In the genomic region with DNA sequence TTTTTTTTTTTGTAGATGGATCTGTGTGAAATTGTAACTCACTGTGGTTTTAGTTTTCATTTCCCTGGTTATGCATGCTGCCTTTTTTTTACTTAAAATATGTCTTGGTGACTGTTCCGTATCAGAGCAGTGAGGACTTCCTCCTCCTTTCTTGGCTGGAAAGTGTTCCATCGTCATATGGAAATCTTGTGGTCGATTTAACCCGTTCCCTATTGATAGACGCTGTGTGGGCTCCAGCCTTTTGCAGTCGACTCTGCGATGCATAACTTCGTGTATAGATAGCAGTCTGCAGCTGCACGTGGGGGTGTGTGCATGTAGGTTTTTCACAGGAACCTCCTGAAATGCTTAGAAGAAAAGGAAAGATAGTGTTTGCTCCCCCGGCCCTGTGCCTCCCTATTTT, we compare ENCODE assay signal across 10 cellular contexts. TPM values are rescaled to one million over a fixed set of nuclear protein-coding genes. Genes with fewer than 3 reads are reported as not detected.
DNase-seq lines count a peak whose midpoint lies in the region; ATAC-seq lines count a peak whose summit lies in the region.
"Had no signal": no experiment of that assay in that cellular context is flagged by ENCODE, and none has a peak within 500 bp of the region (broad histone marks: within the 10 kb centered on the region; RNA-seq: fewer than 3 reads in every experiment).

No MANE protein-coding gene starts in this region.

- no peak overlapping the region for H3K27ac Mint-ChIP-seq in activated naive CD4-positive, alpha-beta T cell treated with anti-CD3 and anti-CD28 coated beads, Interleukin-2, amount 50 U/mL, for 72 hours
- H3K27ac Mint-ChIP-seq in activated naive CD8-positive, alpha-beta T cell treated with anti-CD3 and anti-CD28 coated beads, Interleukin-2, amount 50 U/mL, for 24 hours: no peak overlapping the region
- no peak overlapping the region for H3K27ac Mint-ChIP-seq in stimulated activated effector memory CD8-positive, alpha-beta T cell treated with anti-CD3 and anti-CD28 coated beads, Interleukin-12 subunit alpha, Interleukin-12 subunit beta, amount 100 ng/mL, for 72 hours

- peaks cover 12% of the 10 kb centered on the region for H3K4me1 Mint-ChIP-seq in activated naive CD8-positive, alpha-beta T cell treated with anti-CD3 and anti-CD28 coated beads, Interleukin-2, amount 50 U/mL, for 24 hours
- H3K4me1 Mint-ChIP-seq in stimulated activated effector memory CD8-positive, alpha-beta T cell treated with anti-CD3 and anti-CD28 coated beads, Interleukin-12 subunit alpha, Interleukin-12 subunit beta, amount 100 ng/mL, for 72 hours: peaks cover 9% of the 10 kb centered on the region

- ATAC-seq in activated naive CD4-positive, alpha-beta T cell treated with anti-CD3 and anti-CD28 coated beads, Interleukin-2, amount 50 U/mL, for 72 hours: peak; percentile 53 to 65
- ATAC-seq in HG03558 (IDR thresholded peaks at IDR 0.05; ENCODE audit: extremely low read depth, unreplicated experiment): peak; percentile 46
- ATAC-seq in activated naive CD8-positive, alpha-beta T cell treated with anti-CD3 and anti-CD28 coated beads, Interleukin-2, amount 50 U/mL, for 24 hours: peak; percentile 71
- peak; percentile 32 for ATAC-seq in stimulated activated effector memory CD8-positive, alpha-beta T cell treated with anti-CD3 and anti-CD28 coated beads, Interleukin-12 subunit alpha, Interleukin-12 subunit beta, amount 100 ng/mL, for 72 hours
- no peak for ATAC-seq in GM18861 (IDR thresholded peaks at IDR 0.05; ENCODE audit: unreplicated experiment)

- H3K27me3 Mint-ChIP-seq in activated naive CD8-positive, alpha-beta T cell treated with anti-CD3 and anti-CD28 coated beads, Interleukin-2, amount 50 U/mL, for 24 hours: peaks cover 2% of the 10 kb centered on the region

- no peaks in the 10 kb centered on the region for H3K9me3 Mint-ChIP-seq in activated naive CD4-positive, alpha-beta T cell treated with anti-CD3 and anti-CD28 coated beads, Interleukin-2, amount 50 U/mL, for 72 hours
- no peaks in the 10 kb centered on the region for H3K9me3 Mint-ChIP-seq in activated naive CD8-positive, alpha-beta T cell treated with anti-CD3 and anti-CD28 coated beads, Interleukin-2, amount 50 U/mL, for 24 hours
- H3K9me3 Mint-ChIP-seq in stimulated activated effector memory CD8-positive, alpha-beta T cell treated with anti-CD3 and anti-CD28 coated beads, Interleukin-12 subunit alpha, Interleukin-12 subunit beta, amount 100 ng/mL, for 72 hours: no peaks in the 10 kb centered on the region

- H3K4me3 Mint-ChIP-seq in activated naive CD8-positive, alpha-beta T cell treated with anti-CD3 and anti-CD28 coated beads, Interleukin-2, amount 50 U/mL, for 24 hours: no peak overlapping the region
- no peak overlapping the region for H3K4me3 Mint-ChIP-seq in stimulated activated effector memory CD8-positive, alpha-beta T cell treated with anti-CD3 and anti-CD28 coated beads, Interleukin-12 subunit alpha, Interleukin-12 subunit beta, amount 100 ng/mL, for 72 hours

- DNase-seq in activated naive CD4-positive, alpha-beta T cell treated with anti-CD3 and anti-CD28 coated beads, Interleukin-2, amount 50 U/mL, for 72 hours (ENCODE audit: low spot score in 2 of 2): no peak
- DNase-seq in activated naive CD4-positive, alpha-beta T cell (lab: John Stamatoyannopoulos, UW): no peak
- peak; percentile 6 for DNase-seq in activated naive CD8-positive, alpha-beta T cell treated with anti-CD3 and anti-CD28 coated beads, Interleukin-2, amount 50 U/mL, for 24 hours
- no peak for DNase-seq in stimulated activated effector memory CD8-positive, alpha-beta T cell treated with anti-CD3 and anti-CD28 coated beads, Interleukin-12 subunit alpha, Interleukin-12 subunit beta, amount 100 ng/mL, for 72 hours (ENCODE audit: low spot score in 2 of 2)
- DNase-seq in RPMI8226: no peak
- DNase-seq in NCI-H69 (lab: John Stamatoyannopoulos, UW): no peak

- no peaks in the 10 kb centered on the region for H3K36me3 Mint-ChIP-seq in activated naive CD4-positive, alpha-beta T cell treated with anti-CD3 and anti-CD28 coated beads, Interleukin-2, amount 50 U/mL, for 72 hours
- no peaks in the 10 kb centered on the region for H3K36me3 Mint-ChIP-seq in activated naive CD8-positive, alpha-beta T cell treated with anti-CD3 and anti-CD28 coated beads, Interleukin-2, amount 50 U/mL, for 24 hours (ENCODE audit: low read depth)
- H3K36me3 Mint-ChIP-seq in stimulated activated effector memory CD8-positive, alpha-beta T cell treated with anti-CD3 and anti-CD28 coated beads, Interleukin-12 subunit alpha, Interleukin-12 subunit beta, amount 100 ng/mL, for 72 hours: no peaks in the 10 kb centered on the region

RNA-seq across cellular contexts. Expression of a gene that starts 28.1 kb away (rescaled TPM):
- not detected for total RNA-seq in activated naive CD4-positive, alpha-beta T cell treated with anti-CD3 and anti-CD28 coated beads, Interleukin-2, amount 50 U/mL, for 72 hours
- total RNA-seq: activated CD8-positive, alpha-beta memory T cell treated with anti-CD3 and anti-CD28 coated beads for 36 hours; cardiac septum had no signal

RNA-seq across cellular contexts. Expression of a gene that starts 45.2 kb away (rescaled TPM):
- total RNA-seq in activated naive CD4-positive, alpha-beta T cell treated with anti-CD3 and anti-CD28 coated beads, Interleukin-2, amount 50 U/mL, for 72 hours: 10 to 100 TPM; 17.7 to 21.6 TPM
